In genomic region chr10:71921319-71922027, GRCh38 we compare ENCODE assay signal across 8 cellular contexts. TPM values are rescaled to one million over a fixed set of nuclear protein-coding genes. Genes with fewer than 3 reads are reported as not detected.
A peak's percentile ranks its signal among the peaks of the same experiment; 100 is the strongest.
DNase-seq lines count a peak whose midpoint lies in the region; FAIRE-seq and TF ChIP-seq lines count a peak whose summit lies in the region.
"Had no signal": no experiment of that assay in that cellular context is flagged by ENCODE, and none has a peak within 500 bp of the region (broad histone marks: within the 10 kb centered on the region; RNA-seq: fewer than 3 reads in every experiment).

No MANE protein-coding gene starts in this region.

- TF ChIP-seq POLR2A in adrenal gland (IDR thresholded peaks at IDR 0.05): no peak

- H3K27ac ChIP-seq in adrenal gland: peak overlapping the region in 3 of 5 donors; percentile 11 to 59 (median 37)
- H3K27ac ChIP-seq in right atrium auricular region: no peak overlapping the region
- peak overlapping the region; percentile 68 for H3K27ac ChIP-seq in subcutaneous abdominal adipose tissue (ENCODE audit: low read depth, low read length)
- H3K27ac ChIP-seq: VCaP had no signal

- TF ChIP-seq CTCF in adrenal gland (IDR thresholded peaks at IDR 0.05): no peak
- TF ChIP-seq CTCF in right atrium auricular region (IDR thresholded peaks at IDR 0.05): no peak
- TF ChIP-seq CTCF in D721Med (IDR thresholded peaks at IDR 0.05; ENCODE audit: insufficient read depth, missing control alignments): no peak
- no peak for TF ChIP-seq CTCF in GM13976 (IDR thresholded peaks at IDR 0.05; ENCODE audit: borderline replicate concordance, control extremely low read depth, extremely low read depth, insufficient read depth, missing control alignments)

- H3K4me3 ChIP-seq in adrenal gland (no peak overlapping the region), right atrium auricular region (no peak overlapping the region), subcutaneous abdominal adipose tissue (ENCODE audit: low read depth in 1 of 5, low read length in 5 of 5) (peak overlapping the region in 3 of 5 donors; percentile 17 to 30 (median 18))

- peak overlapping the region in 2 of 5 donors; percentile 17 to 27 for H3K9ac ChIP-seq in subcutaneous abdominal adipose tissue (ENCODE audit: low read length in 5 of 5)

- FAIRE-seq in D721Med (lab: Jason Lieb, UNC): no peak

- 41 to 66% (median 56%) methylated on average over 4 of the region's 4 CpGs for WGBS in adrenal gland, 4 donors

- H3K27me3 ChIP-seq in adrenal gland (no peaks in the 10 kb centered on the region), right atrium auricular region (no peaks in the 10 kb centered on the region), subcutaneous abdominal adipose tissue (ENCODE audit: control insufficient read depth in 5 of 5, insufficient read depth in 4 of 5, low read length in 5 of 5) (no peaks in the 10 kb centered on the region)

- DNase-seq in NCI-H1092 (lab: John Stamatoyannopoulos, UW): peak; percentile 36
- DNase-seq in adrenal gland: peak in 6 of 7 donors; percentile 31 to 85 (median 50)
- peak; percentile 84 for DNase-seq in right atrium auricular region (ENCODE audit: low spot score)
- no peak for DNase-seq in NCI-H1694 treated with DMSO at 0.1 percent for 48 hours (lab: John Stamatoyannopoulos, UW)
- no peak for DNase-seq in D721Med (ENCODE audit: insufficient read length, low spot score)
- DNase-seq in GM13976 (ENCODE audit: low spot score): no peak

- in situ Hi-C loops in GM13976 (cut with MboI; ENCODE audit: low sequenced_read_pairs, unreplicated experiment): no loop called here

- intact Hi-C loops in adrenal gland (cut with DNase I): no loop called here

- H3K9me3 ChIP-seq in adrenal gland (replicated peaks in 1 of 3) (peaks cover 0 to 9% (median 0%) of the 10 kb centered on the region in 3 donors), right atrium auricular region (no peaks in the 10 kb centered on the region), subcutaneous abdominal adipose tissue (ENCODE audit: control insufficient read depth in 5 of 5, low read length in 5 of 5) (no peaks in the 10 kb centered on the region)

- no peaks in the 10 kb centered on the region for H3K36me3 ChIP-seq in adrenal gland (replicated peaks in 1 of 2)
- H3K36me3 ChIP-seq in right atrium auricular region: no peaks in the 10 kb centered on the region
- no peaks in the 10 kb centered on the region for H3K36me3 ChIP-seq in subcutaneous abdominal adipose tissue (ENCODE audit: control insufficient read depth in 5 of 5, insufficient read depth in 5 of 5, low read length in 5 of 5)

- H3K4me1 ChIP-seq in adrenal gland (replicated peaks in 1 of 2) (peaks cover 0 to 26% of the 10 kb centered on the region in 2 donors), right atrium auricular region (peaks cover 0 to 23% of the 10 kb centered on the region in 2 donors), subcutaneous abdominal adipose tissue (ENCODE audit: control insufficient read depth in 5 of 5, insufficient read depth in 5 of 5, low read length in 5 of 5) (peaks cover 14 to 36% (median 33%) of the 10 kb centered on the region in 5 donors)

RNA-seq across cellular contexts. Expression of gene CHST3, which starts 42.7 kb away (rescaled TPM):
- total RNA-seq in adrenal gland (10 to 100 TPM; 32.2 to 49.7 (median 35.9) TPM), right atrium auricular region (10 to 100 TPM; 21.3 to 45.4 TPM)
- 10 to 100 TPM in 1 of 3 donors, 1 to 10 TPM in 2; 3.9 to 30.2 (median 5.4) TPM for polyA plus RNA-seq in adrenal gland

Comparison
In these comparisons a context has a peak if more than half of its experiments do, and no peak if none do; other contexts are left out.
1. DNase-seq: peak in NCI-H1092 (single experiment), adrenal gland (6 of 7) and right atrium auricular region (single experiment); none in NCI-H1694 treated with DMSO at 0.1 percent for 48 hours (single experiment), D721Med (single experiment) and GM13976 (single experiment).
2. H3K27ac ChIP-seq: peak in adrenal gland (3 of 5) and subcutaneous abdominal adipose tissue (single experiment); none in right atrium auricular region (0 of 2).
3. H3K4me3 ChIP-seq: peak in subcutaneous abdominal adipose tissue (3 of 5); none in adrenal gland (0 of 4) and right atrium auricular region (0 of 2).